In the genomic region with DNA sequence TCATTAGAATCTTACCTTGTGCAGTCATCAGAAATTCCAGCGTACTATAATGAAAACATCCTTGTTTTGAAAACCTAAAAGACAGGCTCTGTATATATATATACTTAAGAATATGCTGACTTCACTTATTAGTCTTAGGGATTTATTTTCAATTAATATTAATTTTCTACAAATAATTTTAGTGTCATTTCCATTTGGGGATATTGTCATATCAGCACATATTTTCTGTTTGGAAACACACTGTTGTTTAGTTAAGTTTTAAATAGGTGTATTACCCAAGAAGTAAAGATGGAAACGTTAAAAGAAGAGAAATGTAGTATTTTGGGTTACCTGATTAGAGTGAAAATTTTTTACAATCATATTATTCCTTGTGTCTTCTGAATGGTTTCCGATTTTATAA, we compare ENCODE assay signal across 31 cellular contexts.
"Had no signal": no experiment of that assay in that cellular context is flagged by ENCODE, and none has a peak within 500 bp of the region (broad histone marks: within the 10 kb centered on the region; RNA-seq: fewer than 3 reads in every experiment).

No MANE protein-coding gene starts in this region.

- H3K4me3 Mint-ChIP-seq: naive thymus-derived CD4-positive, alpha-beta T cell; natural killer cell; nephron; neural progenitor cell; stimulated activated memory B cell treated with anti-CD40 and anti-IgM and Interleukin-4, amounts not matched to agents 10 μg/mL and 1 μg/mL and 100 μg/mL, for 72 hours; stimulated activated naive CD8-positive, alpha-beta T cell treated with anti-CD3 and anti-CD28 coated beads, Interleukin-15, amount 100 ng/mL, for 72 hours had no signal

- H3K4me1 Mint-ChIP-seq: naive thymus-derived CD4-positive, alpha-beta T cell; natural killer cell; nephron; stimulated activated memory B cell treated with anti-CD40 and anti-IgM and Interleukin-4, amounts not matched to agents 10 μg/mL and 1 μg/mL and 100 μg/mL, for 72 hours; stimulated activated naive CD8-positive, alpha-beta T cell treated with anti-CD3 and anti-CD28 coated beads, Interleukin-15, amount 100 ng/mL, for 72 hours had no signal

- H3K9me3 ChIP-seq: ovary, psoas muscle, spleen, suprapubic skin, testis, tibial artery, upper lobe of right lung, uterus had no signal

- H3K9me3 Mint-ChIP-seq: naive thymus-derived CD4-positive, alpha-beta T cell; nephron; neural progenitor cell; stimulated activated memory B cell treated with anti-CD40 and anti-IgM and Interleukin-4, amounts not matched to agents 10 μg/mL and 1 μg/mL and 100 μg/mL, for 72 hours; stimulated activated naive CD8-positive, alpha-beta T cell treated with anti-CD3 and anti-CD28 coated beads, Interleukin-15, amount 100 ng/mL, for 72 hours had no signal

- H3K27me3 ChIP-seq: neural progenitor cell, ovary, spleen, suprapubic skin, testis, tibial artery, upper lobe of right lung, uterus had no signal

- H3K27ac ChIP-seq: neural progenitor cell, ovary, parathyroid adenoma, psoas muscle, skin epidermis, spleen, suprapubic skin, testis, tibial artery, upper lobe of right lung, uterus had no signal

- ATAC-seq: naive thymus-derived CD4-positive, alpha-beta T cell; natural killer cell; psoas muscle; right cardiac atrium; sciatic nerve; stimulated activated memory B cell treated with anti-CD40 and anti-IgM and Interleukin-4, amounts not matched to agents 10 μg/mL and 1 μg/mL and 100 μg/mL, for 72 hours; stimulated activated naive CD8-positive, alpha-beta T cell treated with anti-CD3 and anti-CD28 coated beads, Interleukin-15, amount 100 ng/mL, for 72 hours; stimulated activated naive CD8-positive, alpha-beta T cell treated with anti-CD3 and anti-CD28 coated beads, Interleukin-15, Interleukin-2, amounts not matched to agents 100 U/mL and 50 U/mL, for 24 hours; upper lobe of right lung had no signal

- H3K36me3 Mint-ChIP-seq: naive thymus-derived CD4-positive, alpha-beta T cell; natural killer cell; stimulated activated memory B cell treated with anti-CD40 and anti-IgM and Interleukin-4, amounts not matched to agents 10 μg/mL and 1 μg/mL and 100 μg/mL, for 72 hours had no signal

- H3K27ac Mint-ChIP-seq: naive thymus-derived CD4-positive, alpha-beta T cell; natural killer cell; nephron; neural progenitor cell; progenitor cell of endocrine pancreas; stimulated activated memory B cell treated with anti-CD40 and anti-IgM and Interleukin-4, amounts not matched to agents 10 μg/mL and 1 μg/mL and 100 μg/mL, for 72 hours; stimulated activated naive CD8-positive, alpha-beta T cell treated with anti-CD3 and anti-CD28 coated beads, Interleukin-15, amount 100 ng/mL, for 72 hours had no signal

- H3K4me2 ChIP-seq: neural progenitor cell, smooth muscle cell had no signal

- H3K79me2 ChIP-seq: parathyroid adenoma had no signal

- H3K36me3 ChIP-seq: neural progenitor cell, ovary, spleen, suprapubic skin, upper lobe of right lung, uterus had no signal

- H3K27me3 Mint-ChIP-seq: progenitor cell of endocrine pancreas; stimulated activated memory B cell treated with anti-CD40 and anti-IgM and Interleukin-4, amounts not matched to agents 10 μg/mL and 1 μg/mL and 100 μg/mL, for 72 hours; stimulated activated naive CD8-positive, alpha-beta T cell treated with anti-CD3 and anti-CD28 coated beads, Interleukin-15, amount 100 ng/mL, for 72 hours had no signal

- H3K4me3 ChIP-seq: neural progenitor cell, ovary, psoas muscle, skin epidermis, smooth muscle cell, spleen, suprapubic skin, testis, tibial artery, upper lobe of right lung, uterus had no signal

- H3K4me1 ChIP-seq: parathyroid adenoma, psoas muscle, spleen, suprapubic skin, testis, tibial artery, upper lobe of right lung, uterus had no signal

- H3K9ac ChIP-seq: neural progenitor cell, parathyroid adenoma had no signal

- H2AFZ ChIP-seq: neural progenitor cell, parathyroid adenoma had no signal

- DNase-seq: naive thymus-derived CD4-positive, alpha-beta T cell; natural killer cell; occipital lobe; ovary; posterior cingulate gyrus; psoas muscle; right cardiac atrium; spleen; stimulated activated CD4-positive, alpha-beta T cell treated with anti-CD3 and anti-CD28 coated beads, Interleukin-12 subunit alpha, Interleukin-12 subunit beta, amount 100 ng/mL, for 4 hours; stimulated activated CD4-positive, alpha-beta T cell treated with anti-CD3 and anti-CD28 coated beads, Interleukin-1b, Interleukin-23, amount 100 ng/mL, for 48 hours; stimulated activated CD4-positive, alpha-beta T cell treated with anti-CD3 and anti-CD28 coated beads, Interleukin-4, amount 100 ng/mL, for 1 hour; stimulated activated CD4-positive, alpha-beta T cell treated with anti-CD3 and anti-CD28 coated beads, Interleukin-4, amount 100 ng/mL, for 4 hours; stimulated activated CD8-positive, alpha-beta memory T cell treated with anti-CD3 and anti-CD28 coated beads, Interleukin-4, amount 100 ng/mL, for 48 hours; stimulated activated naive CD4-positive, alpha-beta T cell; stimulated activated naive CD8-positive, alpha-beta T cell treated with anti-CD3 and anti-CD28 coated beads, Interleukin-15, amount 100 ng/mL, for 72 hours; stimulated activated naive CD8-positive, alpha-beta T cell treated with anti-CD3 and anti-CD28 coated beads, Interleukin-15, Interleukin-2, amounts not matched to agents 100 U/mL and 50 U/mL, for 24 hours; substantia nigra; testis; tibial artery; trophoblast cell; upper lobe of right lung; uterus had no signal
